ENCODE assay signal across 8 cellular contexts in genomic region chr4:151409470-151410313, GRCh38. TPM values are rescaled to one million over a fixed set of nuclear protein-coding genes. Genes with fewer than 3 reads are reported as not detected.
DNase-seq lines count a peak whose midpoint lies in the region; ATAC-seq and TF ChIP-seq lines count a peak whose summit lies in the region.

No MANE protein-coding gene starts in this region.

- peaks cover 14% of the 10 kb centered on the region for H3K4me1 ChIP-seq in OCI-LY1 (ENCODE audit: insufficient read depth, low read length, severe bottlenecking)

- H3K27me3 ChIP-seq in OCI-LY1 (ENCODE audit: insufficient read depth, low read length): no peaks in the 10 kb centered on the region
- no peaks in the 10 kb centered on the region for H3K27me3 ChIP-seq in brain microvascular endothelial cell (replicated peaks)
- no peaks in the 10 kb centered on the region for H3K27me3 ChIP-seq in kidney epithelial cell (ENCODE audit: control insufficient read depth, insufficient read depth, low read length)

- in situ Hi-C loops in brain microvascular endothelial cell (cut with HindIII; ENCODE audit: low pct_ligation_motif_present, low sequenced_read_pairs): no loop called here

- H3K36me3 ChIP-seq in OCI-LY1 (ENCODE audit: insufficient read depth, low read length) (no peaks in the 10 kb centered on the region), brain microvascular endothelial cell (replicated peaks) (no peaks in the 10 kb centered on the region), kidney epithelial cell (ENCODE audit: control insufficient read depth, insufficient read depth, low read length) (no peaks in the 10 kb centered on the region)

- TF ChIP-seq CTCF in OCI-LY1 (IDR thresholded peaks at IDR 0.05; ENCODE audit: low read length) (no peak), brain microvascular endothelial cell (IDR thresholded peaks at IDR 0.05; ENCODE audit: low read depth, low read length, missing control alignments) (no peak), kidney epithelial cell (IDR thresholded peaks at IDR 0.05; ENCODE audit: insufficient read depth, low read length, poor library complexity, severe bottlenecking) (no peak)

- peak overlapping the region; percentile 51 for H3K4me3 ChIP-seq in OCI-LY1 (ENCODE audit: low read depth, low read length, poor library complexity, severe bottlenecking)
- peak overlapping the region; percentile 64 for H3K4me3 ChIP-seq in brain microvascular endothelial cell (ENCODE audit: low read depth, low read length)
- H3K4me3 ChIP-seq in kidney epithelial cell (ENCODE audit: low read depth, low read length): peak overlapping the region; percentile 55

- no peaks in the 10 kb centered on the region for H3K9me3 ChIP-seq in OCI-LY1 (ENCODE audit: low read length)

- no peak overlapping the region for H3K27ac ChIP-seq in OCI-LY1 (ENCODE audit: low read depth, low read length, poor library complexity, severe bottlenecking)
- H3K27ac ChIP-seq in brain microvascular endothelial cell: no peak overlapping the region

- DNase-seq in H4 (ENCODE audit: low spot score) (peak; percentile 16), brain microvascular endothelial cell (no peak), kidney epithelial cell (ENCODE audit: low read depth) (no peak), SIG-M5 (lab: John Stamatoyannopoulos, UW) (no peak)
- peak; percentile 6 for DNase-seq in stimulated activated naive CD8-positive, alpha-beta T cell treated with anti-CD3 and anti-CD28 coated beads, Interleukin-15, Interleukin-2, amounts not matched to agents 100 U/mL and 50 U/mL, for 24 hours

- peak overlapping the region; percentile 59 for H3K4me2 ChIP-seq in OCI-LY1 (ENCODE audit: low read length)

- no peaks in the 10 kb centered on the region for H3F3A ChIP-seq in OCI-LY1 (ENCODE audit: insufficient read depth, low read length)

- no peaks in the 10 kb centered on the region for H4K20me1 ChIP-seq in OCI-LY1 (ENCODE audit: insufficient read depth, low read length)

- no peak overlapping the region for H2AFZ ChIP-seq in OCI-LY1 (ENCODE audit: low read length)

- no peak overlapping the region for H3K9ac ChIP-seq in OCI-LY1 (ENCODE audit: low read length)

- H3K9me2 ChIP-seq in OCI-LY1 (ENCODE audit: low read depth, low read length): no peaks in the 10 kb centered on the region

- ATAC-seq in stimulated activated naive CD8-positive, alpha-beta T cell treated with anti-CD3 and anti-CD28 coated beads, Interleukin-15, Interleukin-2, amounts not matched to agents 100 U/mL and 50 U/mL, for 24 hours: no peak
- no peak for ATAC-seq in GM18858 (IDR thresholded peaks at IDR 0.05; ENCODE audit: unreplicated experiment)
- ATAC-seq in HG02571 (IDR thresholded peaks at IDR 0.05; ENCODE audit: unreplicated experiment): no peak

- no peaks in the 10 kb centered on the region for H3K79me2 ChIP-seq in OCI-LY1 (ENCODE audit: insufficient read depth, low read length)

RNA-seq across cellular contexts. Expression of gene FHIP1A, which starts 0.7 kb away (rescaled TPM):
- 1.8 and 5.5 TPM in 2 replicates for total RNA-seq in H4 (2014; rRNA removed; shearing (Covaris generic))
- 10.0 and 11.5 TPM in 2 replicates for total RNA-seq in kidney epithelial cell

Comparison
In these comparisons a context has a peak if more than half of its experiments do, and no peak if none do; other contexts are left out.
1. DNase-seq: peak in H4 (single experiment) and stimulated activated naive CD8-positive, alpha-beta T cell treated with anti-CD3 and anti-CD28 coated beads, Interleukin-15, Interleukin-2, amounts not matched to agents 100 U/mL and 50 U/mL, for 24 hours (single experiment); none in brain microvascular endothelial cell (single experiment), kidney epithelial cell (single experiment) and SIG-M5 (single experiment).
2. Peak in every context shown above with its lines, with median percentiles within 50 percentile points of each other: H3K4me3 ChIP-seq.